19 cellular contexts compared by ENCODE assay signal in the genomic region with DNA sequence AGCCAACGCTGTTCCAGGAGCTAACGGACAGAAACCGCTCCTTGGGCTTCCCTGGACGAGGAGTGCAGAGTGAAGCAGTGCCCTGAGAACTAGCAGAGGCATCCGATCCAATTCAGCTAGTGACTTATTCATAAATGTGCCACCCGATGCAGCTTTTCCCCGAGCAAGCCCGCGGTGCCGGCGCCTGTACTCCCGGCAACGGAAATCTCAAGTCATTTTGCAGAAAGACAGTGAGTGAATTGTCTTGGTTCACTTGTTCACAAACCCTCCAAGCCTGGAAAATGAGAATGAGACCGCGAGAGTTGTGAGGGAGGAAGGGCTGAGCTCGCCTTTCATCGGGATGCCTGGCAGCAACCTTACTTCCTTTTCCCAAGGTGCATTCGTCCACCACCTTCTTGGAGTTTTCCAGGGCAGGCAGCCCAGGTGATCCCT.
DNase-seq lines count a peak whose midpoint lies in the region; FAIRE-seq and TF ChIP-seq lines count a peak whose summit lies in the region.
"Had no signal": no experiment of that assay in that cellular context is flagged by ENCODE, and none has a peak within 500 bp of the region (broad histone marks: within the 10 kb centered on the region; RNA-seq: fewer than 3 reads in every experiment).

No MANE protein-coding gene starts in this region.

- peak overlapping the region; percentile 56 for H3K4me2 ChIP-seq in astrocyte (ENCODE audit: low read length)

- peaks cover 8% of the 10 kb centered on the region for H3K4me1 Mint-ChIP-seq in astrocyte (ENCODE audit: low read depth, unreplicated experiment)
- no peaks in the 10 kb centered on the region for H3K4me1 Mint-ChIP-seq in CD8-positive, alpha-beta memory T cell
- H3K4me1 Mint-ChIP-seq: activated naive CD4-positive, alpha-beta T cell treated with anti-CD3 and anti-CD28 coated beads, Interleukin-2, amount 50 U/mL, for 24 hours; central memory CD8-positive, alpha-beta T cell; IgD-negative memory B cell had no signal

- no peak overlapping the region for H3K27ac Mint-ChIP-seq in astrocyte (ENCODE audit: unreplicated experiment)
- H3K27ac Mint-ChIP-seq in CD8-positive, alpha-beta memory T cell, result no peak overlapping the region
- H3K27ac Mint-ChIP-seq: activated naive CD4-positive, alpha-beta T cell treated with anti-CD3 and anti-CD28 coated beads, Interleukin-2, amount 50 U/mL, for 24 hours; IgD-negative memory B cell; natural killer cell had no signal

- no peaks in the 10 kb centered on the region for H3K4me1 ChIP-seq in astrocyte (ENCODE audit: insufficient read depth, low read length)
- H3K4me1 ChIP-seq in CD8-positive, alpha-beta memory T cell (ENCODE audit: insufficient read depth, low read length), result no peaks in the 10 kb centered on the region

- POLR2A ChIA-PET in CD8-positive, alpha-beta memory T cell (lab: Charles Lee), result no interaction called here

- no peak overlapping the region for H3K27ac ChIP-seq in astrocyte (ENCODE audit: low read depth, low read length)
- no peak overlapping the region for H3K27ac ChIP-seq in CD8-positive, alpha-beta memory T cell (ENCODE audit: low read depth, low read length)
- H3K27ac ChIP-seq: SK-N-MC had no signal

- H3K79me2 ChIP-seq in astrocyte (ENCODE audit: insufficient read depth, low read length), result no peaks in the 10 kb centered on the region

- no peaks in the 10 kb centered on the region for H3K36me3 Mint-ChIP-seq in astrocyte (ENCODE audit: low read depth, unreplicated experiment)
- H3K36me3 Mint-ChIP-seq in CD8-positive, alpha-beta memory T cell, result no peaks in the 10 kb centered on the region
- H3K36me3 Mint-ChIP-seq: activated naive CD4-positive, alpha-beta T cell treated with anti-CD3 and anti-CD28 coated beads, Interleukin-2, amount 50 U/mL, for 24 hours; IgD-negative memory B cell; natural killer cell had no signal

- H3K9me3 ChIP-seq in astrocyte (ENCODE audit: insufficient read depth, low read depth, low read length), result no peaks in the 10 kb centered on the region
- no peaks in the 10 kb centered on the region for H3K9me3 ChIP-seq in CD8-positive, alpha-beta memory T cell (ENCODE audit: low read length)

- peaks cover 13% of the 10 kb centered on the region for H3K27me3 ChIP-seq in astrocyte (ENCODE audit: insufficient read depth, low read length)
- no peaks in the 10 kb centered on the region for H3K27me3 ChIP-seq in CD8-positive, alpha-beta memory T cell (ENCODE audit: insufficient read depth, low read length, poor library complexity, severe bottlenecking)

- peaks cover 13% of the 10 kb centered on the region for H3K27me3 Mint-ChIP-seq in astrocyte (ENCODE audit: low read depth, unreplicated experiment)
- peaks cover 1 to 8% of the 10 kb centered on the region in 2 donors for H3K27me3 Mint-ChIP-seq in CD8-positive, alpha-beta memory T cell
- H3K27me3 Mint-ChIP-seq: activated naive CD4-positive, alpha-beta T cell treated with anti-CD3 and anti-CD28 coated beads, Interleukin-2, amount 50 U/mL, for 24 hours had no signal

- H3K9ac ChIP-seq in astrocyte (ENCODE audit: low read length), result no peak overlapping the region

- no peaks in the 10 kb centered on the region for H3K36me3 ChIP-seq in astrocyte (ENCODE audit: insufficient read depth, low read length)
- H3K36me3 ChIP-seq in CD8-positive, alpha-beta memory T cell (ENCODE audit: insufficient read depth, low read length), result no peaks in the 10 kb centered on the region

- no peak overlapping the region for H3K4me3 Mint-ChIP-seq in astrocyte (ENCODE audit: unreplicated experiment)
- no peak overlapping the region for H3K4me3 Mint-ChIP-seq in CD8-positive, alpha-beta memory T cell
- H3K4me3 Mint-ChIP-seq: activated naive CD4-positive, alpha-beta T cell treated with anti-CD3 and anti-CD28 coated beads, Interleukin-2, amount 50 U/mL, for 24 hours; central memory CD8-positive, alpha-beta T cell; IgD-negative memory B cell; natural killer cell had no signal

- no peaks in the 10 kb centered on the region for H3K9me3 Mint-ChIP-seq in astrocyte (ENCODE audit: unreplicated experiment)
- peaks cover 0 to 3% (median 0%) of the 10 kb centered on the region in 5 donors for H3K9me3 Mint-ChIP-seq in CD8-positive, alpha-beta memory T cell
- H3K9me3 Mint-ChIP-seq: activated naive CD4-positive, alpha-beta T cell treated with anti-CD3 and anti-CD28 coated beads, Interleukin-2, amount 50 U/mL, for 24 hours; central memory CD8-positive, alpha-beta T cell; natural killer cell had no signal

- no peak for FAIRE-seq in astrocyte (lab: Jason Lieb, UNC)
- FAIRE-seq: endothelial cell of umbilical vein had no signal

- TF ChIP-seq CTCF in astrocyte (IDR thresholded peaks at IDR 0.05; ENCODE audit: insufficient read depth, low read depth, low read length), result no peak

- no peaks in the 10 kb centered on the region for H4K20me1 ChIP-seq in astrocyte (ENCODE audit: insufficient read depth, low read length)

- no peak overlapping the region for H3K4me3 ChIP-seq in astrocyte (ENCODE audit: insufficient read depth, low read depth, low read length)
- no peak overlapping the region for H3K4me3 ChIP-seq in CD8-positive, alpha-beta memory T cell (ENCODE audit: low read length)
- H3K4me3 ChIP-seq: SK-N-MC had no signal

- peak overlapping the region; percentile 10 for H2AFZ ChIP-seq in astrocyte (ENCODE audit: low read depth, low read length)

- in situ Hi-C loops in G401 (cut with HindIII; ENCODE audit: low sequenced_read_pairs), result no loop called here

- CTCF ChIA-PET in CD8-positive, alpha-beta memory T cell (lab: Charles Lee), result no interaction called here

- DNase-seq in G401 (ENCODE audit: low spot score) (peak; percentile 84), astrocyte (ENCODE audit: low read depth) (no peak), kidney tubule cell (ENCODE audit: low spot score) (peak; percentile 63), retina (peak; percentile 28), NCI-H1105 treated with DMSO at 0.1 percent for 48 hours (lab: John Stamatoyannopoulos, UW) (no peak), NAMALWA (ENCODE audit: low spot score) (no peak)
- no peak for DNase-seq in CD8-positive, alpha-beta memory T cell
- no peak for DNase-seq in activated T-cell treated with anti-CD3 and anti-CD28 coated beads, Interleukin-2, amount 50 U/mL, for 1 hour
- DNase-seq: left colon; natural killer cell; NCI-H1092 treated with DMSO at 0.1 percent for 48 hours; NCI-H446 treated with DMSO at 0.1 percent for 48 hours; OCI-M1; stimulated activated naive CD4-positive, alpha-beta T cell treated with Interleukin-2 at 50 U/mL for 16 hours had no signal

Comparison
In these comparisons a context has a peak if more than half of its experiments do, and no peak if none do; other contexts are left out.
1. DNase-seq: peak in G401 (single experiment), kidney tubule cell (single experiment) and retina (single experiment); none in astrocyte (single experiment), NCI-H1105 treated with DMSO at 0.1 percent for 48 hours (single experiment), CD8-positive, alpha-beta memory T cell (0 of 5), NAMALWA (single experiment) and activated T-cell treated with anti-CD3 and anti-CD28 coated beads, Interleukin-2, amount 50 U/mL, for 1 hour (single experiment).